20 cellular contexts compared by ENCODE assay signal in genomic region chr14:36465178-36465577, GRCh38. TPM values are rescaled to one million over a fixed set of nuclear protein-coding genes. Genes with fewer than 3 reads are reported as not detected.
"Had no signal": no experiment of that assay in that cellular context is flagged by ENCODE, and none has a peak within 500 bp of the region (broad histone marks: within the 10 kb centered on the region; RNA-seq: fewer than 3 reads in every experiment).

No MANE protein-coding gene starts in this region.

- H3K27ac ChIP-seq: HL-60, KMS-11, RWPE1 had no signal

- H3K9ac ChIP-seq: KMS-11 had no signal

- DNase-seq: Kasumi-1; MM.1S; NCI-H2029 treated with DMSO at 0.1 percent for 48 hours; NCI-H2171 treated with DMSO at 0.1 percent for 48 hours; NCI-H345; NCI-H446 treated with DMSO at 0.1 percent for 48 hours; NCI-H510A treated with DMSO at 0.1 percent for 48 hours; NCI-H82; NK-92 treated with Interleukin-12 subunit alpha and Interleukin-12 subunit beta, amount 100 ng/mL, for 24 hours; PC-3; SHP77 had no signal

- H3K4me3 ChIP-seq: K562 had no signal

- ATAC-seq: K562, Panc1, PC-3, SK-N-SH treated with all-trans-retinoic acid at 6 μM for 48 hours had no signal

RNA-seq across cellular contexts. Expression of gene NKX2-1, which starts 54.9 kb away (rescaled TPM):
- total RNA-seq: OCI-LY7; PC-3; SK-MEL-5; T-helper 1 cell treated with Interleukin-12 subunit alpha and Interleukin-12 subunit beta and Interleukin-4 antibody, amounts not matched to agents 30 ng/mL and 1 ng/mL, for 36 hours had no signal
